9 cellular contexts compared by ENCODE assay signal in the genomic region with DNA sequence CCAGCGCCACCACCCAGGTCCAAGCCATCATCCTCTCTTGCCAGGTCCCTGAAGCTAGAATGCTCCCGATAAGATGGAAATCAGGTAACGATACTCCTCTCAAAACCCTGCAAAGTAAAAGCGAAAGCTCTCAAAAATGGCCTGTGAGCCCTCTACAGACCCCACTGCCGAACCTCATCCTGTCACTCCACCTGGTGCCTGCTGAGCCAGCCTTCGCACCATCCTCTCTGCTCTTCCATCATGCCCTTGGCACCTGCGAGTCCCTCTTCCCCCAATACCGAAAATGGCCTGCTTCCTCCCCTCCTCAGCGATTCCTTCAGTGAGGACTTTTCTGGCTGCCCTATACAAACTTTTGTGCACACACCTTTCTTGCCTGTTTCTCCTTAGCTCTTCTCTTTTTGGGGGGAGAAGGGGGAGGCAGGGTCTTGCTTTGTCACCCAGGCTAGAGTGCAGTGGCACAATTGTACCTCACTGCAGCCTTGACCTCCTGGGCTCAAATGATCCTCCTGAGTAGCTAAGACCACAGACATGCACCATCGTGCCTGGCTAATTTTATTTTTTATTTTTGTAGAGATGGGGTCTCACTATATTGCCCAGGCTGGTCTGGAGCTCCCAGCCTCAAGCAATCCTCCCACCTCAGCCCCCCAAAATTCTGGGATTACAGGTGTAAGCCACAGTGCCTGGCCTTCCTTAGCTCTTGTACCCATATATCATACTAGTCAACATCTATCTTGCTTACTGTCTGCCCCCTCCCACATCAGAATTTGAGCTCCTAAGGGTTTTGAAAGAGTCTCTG. TPM values are rescaled to one million over a fixed set of nuclear protein-coding genes. Genes with fewer than 3 reads are reported as not detected.
DNase-seq lines count a peak whose midpoint lies in the region; ATAC-seq and TF ChIP-seq lines count a peak whose summit lies in the region.
"Had no signal": no experiment of that assay in that cellular context is flagged by ENCODE, and none has a peak within 500 bp of the region (broad histone marks: within the 10 kb centered on the region; RNA-seq: fewer than 3 reads in every experiment).

No MANE protein-coding gene starts in this region.

- H3K4me3 Mint-ChIP-seq in activated CD4-positive, alpha-beta T cell treated with anti-CD3 and anti-CD28 coated beads, Interleukin-2, amount 10 ng/mL, durations not matched to agents 24 days and 14 days, result peak overlapping the region; percentile 86
- peak overlapping the region; percentile 31 to 48 for H3K4me3 Mint-ChIP-seq in stimulated activated naive B cell treated with anti-CD40 and anti-IgM and Interleukin-4, amounts not matched to agents 10 μg/mL and 1 μg/mL and 100 μg/mL, for 72 hours

- H3K36me3 ChIP-seq in esophagus muscularis mucosa, result no peaks in the 10 kb centered on the region

- H3K36me3 Mint-ChIP-seq in activated CD4-positive, alpha-beta T cell treated with anti-CD3 and anti-CD28 coated beads, Interleukin-2, amount 10 ng/mL, durations not matched to agents 24 days and 14 days (ENCODE audit: low read depth), result peaks cover 21% of the 10 kb centered on the region
- peaks cover 3 to 23% of the 10 kb centered on the region in 2 donors for H3K36me3 Mint-ChIP-seq in stimulated activated naive B cell treated with anti-CD40 and anti-IgM and Interleukin-4, amounts not matched to agents 10 μg/mL and 1 μg/mL and 100 μg/mL, for 72 hours

- no peak for ATAC-seq in stimulated activated naive B cell treated with anti-CD40 and anti-IgM and Interleukin-4, amounts not matched to agents 10 μg/mL and 1 μg/mL and 100 μg/mL, for 72 hours (replicated peaks)
- ATAC-seq in GM18498 (IDR thresholded peaks at IDR 0.05; ENCODE audit: unreplicated experiment) (no peak), GM18909 (IDR thresholded peaks at IDR 0.05; ENCODE audit: poor library complexity, unreplicated experiment) (no peak)

- TF ChIP-seq CTCF in GM20000 (IDR thresholded peaks at IDR 0.05; ENCODE audit: extremely low read depth, missing control alignments) (no peak), esophagus muscularis mucosa (IDR thresholded peaks at IDR 0.05) (no peak)

- peaks cover 77% of the 10 kb centered on the region for H3K4me1 Mint-ChIP-seq in activated CD4-positive, alpha-beta T cell treated with anti-CD3 and anti-CD28 coated beads, Interleukin-2, amount 10 ng/mL, durations not matched to agents 24 days and 14 days
- peaks cover 41 to 70% of the 10 kb centered on the region in 2 donors for H3K4me1 Mint-ChIP-seq in stimulated activated naive B cell treated with anti-CD40 and anti-IgM and Interleukin-4, amounts not matched to agents 10 μg/mL and 1 μg/mL and 100 μg/mL, for 72 hours

- no peaks in the 10 kb centered on the region for H3K9me3 ChIP-seq in esophagus muscularis mucosa

- no peaks in the 10 kb centered on the region for H3K9me3 Mint-ChIP-seq in activated CD4-positive, alpha-beta T cell treated with anti-CD3 and anti-CD28 coated beads, Interleukin-2, amount 10 ng/mL, durations not matched to agents 24 days and 14 days
- no peaks in the 10 kb centered on the region for H3K9me3 Mint-ChIP-seq in stimulated activated naive B cell treated with anti-CD40 and anti-IgM and Interleukin-4, amounts not matched to agents 10 μg/mL and 1 μg/mL and 100 μg/mL, for 72 hours

- intact Hi-C loops in activated CD4-positive, alpha-beta T cell treated with anti-CD3 and anti-CD28 coated beads, Interleukin-2, amount 10 ng/mL, durations not matched to agents 24 days and 14 days (cut with micrococcal nuclease), result loop anchor here (2.0 to 5.0 kb wide), 4 partner anchors 42 to 133 kb away; a partner anchor contains a TSS
- intact Hi-C loops in esophagus muscularis mucosa (cut with DNase I), result no loop called here

- TF ChIP-seq POLR2A in esophagus muscularis mucosa (IDR thresholded peaks at IDR 0.05; ENCODE audit: low read depth) (no peak), erythroblast (IDR thresholded peaks at IDR 0.05; ENCODE audit: low read length) (no peak)

- H3K27me3 Mint-ChIP-seq in activated CD4-positive, alpha-beta T cell treated with anti-CD3 and anti-CD28 coated beads, Interleukin-2, amount 10 ng/mL, durations not matched to agents 24 days and 14 days, result peaks cover 4% of the 10 kb centered on the region
- H3K27me3 Mint-ChIP-seq in stimulated activated naive B cell treated with anti-CD40 and anti-IgM and Interleukin-4, amounts not matched to agents 10 μg/mL and 1 μg/mL and 100 μg/mL, for 72 hours, result no peaks in the 10 kb centered on the region

- peaks cover 59 to 89% (median 88%) of the 10 kb centered on the region in 4 donors for H3K4me1 ChIP-seq in esophagus muscularis mucosa

- H3K27ac ChIP-seq in esophagus muscularis mucosa (replicated peaks in 1 of 4), result peak overlapping the region; percentile 94 to 99 (median 98)

- no peak for TF ChIP-seq EP300 in esophagus muscularis mucosa (IDR thresholded peaks at IDR 0.05)

- 76% methylated on average over 10 of the region's 10 CpGs for WGBS in esophagus muscularis mucosa

- DNase-seq in GM20000 (ENCODE audit: low spot score), result peak; percentile 62
- DNase-seq in activated CD4-positive, alpha-beta T cell treated with anti-CD3 and anti-CD28 coated beads, Interleukin-2, amount 10 ng/mL, durations not matched to agents 24 days and 14 days, result peak; percentile 88
- DNase-seq in esophagus muscularis mucosa (ENCODE audit: extremely low spot score), result no peak
- no peak for DNase-seq in stimulated activated naive B cell treated with anti-CD40 and anti-IgM and Interleukin-4, amounts not matched to agents 10 μg/mL and 1 μg/mL and 100 μg/mL, for 72 hours
- DNase-seq in activated CD4-positive, CD25-positive, alpha-beta regulatory T cell (lab: John Stamatoyannopoulos, UW), result no peak
- DNase-seq in erythroblast (lab: John Stamatoyannopoulos, UW), result no peak
- DNase-seq: NCI-H2081 had no signal

- H3K27me3 ChIP-seq in esophagus muscularis mucosa, result no peaks in the 10 kb centered on the region

- H3K4me3 ChIP-seq in esophagus muscularis mucosa, result no peak overlapping the region

- peak overlapping the region; percentile 98 for H3K27ac Mint-ChIP-seq in activated CD4-positive, alpha-beta T cell treated with anti-CD3 and anti-CD28 coated beads, Interleukin-2, amount 10 ng/mL, durations not matched to agents 24 days and 14 days
- H3K27ac Mint-ChIP-seq in stimulated activated naive B cell treated with anti-CD40 and anti-IgM and Interleukin-4, amounts not matched to agents 10 μg/mL and 1 μg/mL and 100 μg/mL, for 72 hours, result peak overlapping the region; percentile 89

RNA-seq across cellular contexts. Expression of a gene that starts 3.0 kb away (rescaled TPM):
- total RNA-seq in activated CD4-positive, alpha-beta T cell treated with anti-CD3 and anti-CD28 coated beads, Interleukin-2, amount 10 ng/mL, durations not matched to agents 24 days and 14 days, result 111 and 119 TPM in 2 replicates
- 100 to 1,000 TPM; 119 to 228 (median 171) TPM for total RNA-seq in esophagus muscularis mucosa

Comparison
In these comparisons a context has a peak if more than half of its experiments do, and no peak if none do; other contexts are left out.
1. DNase-seq: peak in GM20000 (single experiment) and activated CD4-positive, alpha-beta T cell treated with anti-CD3 and anti-CD28 coated beads, Interleukin-2, amount 10 ng/mL, durations not matched to agents 24 days and 14 days (single experiment); none in esophagus muscularis mucosa (single experiment), stimulated activated naive B cell treated with anti-CD40 and anti-IgM and Interleukin-4, amounts not matched to agents 10 μg/mL and 1 μg/mL and 100 μg/mL, for 72 hours (single experiment), activated CD4-positive, CD25-positive, alpha-beta regulatory T cell (0 of 4) and erythroblast (0 of 2).